In the genomic region with DNA sequence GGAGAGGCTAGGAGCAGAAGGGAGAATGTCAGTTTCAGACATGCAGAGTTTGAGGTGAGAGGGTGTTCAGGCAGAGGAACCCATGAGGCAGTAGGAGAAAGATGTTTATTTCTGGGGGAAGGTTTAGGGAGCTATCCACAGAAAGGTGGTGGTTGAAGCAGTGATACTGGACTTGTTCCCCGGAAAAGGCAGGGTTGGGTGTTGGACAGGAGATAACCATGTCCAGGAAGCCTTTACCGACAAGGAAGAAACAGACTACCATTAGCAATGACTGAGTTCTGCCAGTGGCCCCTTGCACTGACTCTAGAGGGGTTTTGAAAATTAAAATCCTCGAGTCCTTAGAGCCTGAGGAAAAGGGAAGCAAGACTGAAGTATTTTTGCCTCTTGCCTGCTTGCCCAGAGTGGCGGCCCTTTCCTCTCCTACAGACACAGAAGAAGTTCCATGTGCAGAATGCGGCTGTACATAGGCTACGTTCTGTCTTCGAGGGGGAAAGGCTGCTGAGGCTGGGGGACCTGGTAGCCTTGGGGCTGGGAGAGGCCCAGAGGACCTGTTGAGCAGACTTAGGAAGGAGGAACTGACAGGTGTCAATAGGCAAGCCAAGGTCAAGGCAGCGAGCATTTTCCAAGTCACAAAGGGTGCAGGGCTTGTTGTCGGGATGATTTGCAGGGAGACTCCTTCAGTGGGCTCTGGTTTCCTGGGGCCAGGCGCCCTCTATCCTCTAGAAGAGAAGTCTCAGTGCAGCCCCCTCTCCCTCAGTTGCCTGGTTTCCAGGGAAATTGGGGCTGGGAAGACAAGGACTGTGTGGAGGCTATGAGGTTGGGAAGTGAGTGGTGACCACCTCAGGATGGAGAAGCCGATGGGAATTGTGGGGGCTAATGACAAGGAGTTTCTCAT, we compare ENCODE assay signal across 1 cellular context.
TF ChIP-seq lines count a peak whose summit lies in the region.

No MANE protein-coding gene starts in this region.

TF ChIP-seq in IMR-90, 13 proteins besides CTCF, POLR2A, EP300 and RAD21 (continued from another document):
- TF ChIP-seq CHD1 (IDR thresholded peaks at IDR 0.05; ENCODE audit: low read depth, low read length) (no peak), NFE2L2 (IDR thresholded peaks at IDR 0.05; ENCODE audit: low read depth, low read length) (no peak), MAZ (IDR thresholded peaks at IDR 0.05; ENCODE audit: borderline replicate concordance, low read depth, low read length) (no peak), MXI1 (IDR thresholded peaks at IDR 0.05; ENCODE audit: borderline replicate concordance, low read depth, low read length) (no peak), BHLHE40 (IDR thresholded peaks at IDR 0.05; ENCODE audit: low read depth, low read length) (no peak), RFX5 (IDR thresholded peaks at IDR 0.05; ENCODE audit: low read depth, low read length) (no peak)
- TF ChIP-seq, protein P1, sequence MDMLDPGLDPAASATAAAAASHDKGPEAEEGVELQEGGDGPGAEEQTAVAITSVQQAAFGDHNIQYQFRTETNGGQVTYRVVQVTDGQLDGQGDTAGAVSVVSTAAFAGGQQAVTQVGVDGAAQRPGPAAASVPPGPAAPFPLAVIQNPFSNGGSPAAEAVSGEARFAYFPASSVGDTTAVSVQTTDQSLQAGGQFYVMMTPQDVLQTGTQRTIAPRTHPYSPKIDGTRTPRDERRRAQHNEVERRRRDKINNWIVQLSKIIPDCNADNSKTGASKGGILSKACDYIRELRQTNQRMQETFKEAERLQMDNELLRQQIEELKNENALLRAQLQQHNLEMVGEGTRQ (IDR thresholded peaks at IDR 0.05; ENCODE audit: low read depth, low read length), result no peak
TF ChIP-seq in IMR-90: peak in this region for 0.
